In genomic region chr3:6622712-6623111, GRCh38 we compare ENCODE assay signal across 34 cellular contexts.
"Had no signal": no experiment of that assay in that cellular context is flagged by ENCODE, and none has a peak within 500 bp of the region (broad histone marks: within the 10 kb centered on the region; RNA-seq: fewer than 3 reads in every experiment).

No MANE protein-coding gene starts in this region.

- H3K9me3 ChIP-seq: MG63 had no signal

- H3K36me3 ChIP-seq: MG63 had no signal

- DNase-seq: Karpas-422, Kasumi-1, MG63, MM.1S, MV-4-11, NCI-H1048, NCI-H1092, NCI-H1092 treated with DMSO at 0.1 percent for 48 hours, NCI-H1105, NCI-H1105 treated with DMSO at 0.1 percent for 48 hours, NCI-H1417, NCI-H1417 treated with DMSO at 0.1 percent for 48 hours, NCI-H1436, NCI-H1436 treated with DMSO at 0.1 percent for 48 hours, NCI-H146, NCI-H1694, NCI-H1694 treated with DMSO at 0.1 percent for 48 hours, NCI-H187, NCI-H187 treated with DMSO at 0.1 percent for 48 hours, NCI-H1930, NCI-H2029, NCI-H2029 treated with DMSO at 0.1 percent for 48 hours, NCI-H2081, NCI-H2081 treated with DMSO at 0.1 percent for 48 hours, NCI-H2107, NCI-H2171, NCI-H2171 treated with DMSO at 0.1 percent for 48 hours, NCI-H2227 treated with DMSO at 0.1 percent for 48 hours, NCI-H226, NCI-H345, NCI-H446, NCI-H446 treated with DMSO at 0.1 percent for 48 hours, NCI-H510A had no signal

- H3K9ac ChIP-seq: KMS-11 had no signal

- H3K4me3 ChIP-seq: MG63 had no signal

- H3K27ac ChIP-seq: KMS-11 had no signal

- H3K4me2 ChIP-seq: KMS-11 had no signal

- H3K27me3 ChIP-seq: MG63 had no signal
